Comparison of ENCODE assay signal across 30 cellular contexts in genomic region chr4:129468624-129469023, GRCh38.
"Had no signal": no experiment of that assay in that cellular context is flagged by ENCODE, and none has a peak within 500 bp of the region (broad histone marks: within the 10 kb centered on the region; RNA-seq: fewer than 3 reads in every experiment).

No MANE protein-coding gene starts in this region.

- ATAC-seq: activated CD4-positive, CD25-positive, alpha-beta regulatory T cell treated with anti-CD3 and anti-CD28 coated beads, Interleukin-2, amount 50 U/mL, for 24 hours; activated CD8-positive, alpha-beta T cell treated with anti-CD3 and anti-CD28 coated beads for 36 hours; activated naive CD8-positive, alpha-beta T cell treated with anti-CD3 and anti-CD28 coated beads, Interleukin-2, amount 50 U/mL, for 24 hours; body of pancreas; effector memory CD8-positive, alpha-beta T cell; foreskin keratinocyte; gastrocnemius medialis; heart left ventricle had no signal

- H3K9me3 ChIP-seq: adrenal gland, body of pancreas, esophagus muscularis mucosa, gastrocnemius medialis had no signal

- H3K4me1 ChIP-seq: adrenal gland, body of pancreas, esophagus muscularis mucosa, foreskin keratinocyte, gastrocnemius medialis, heart left ventricle had no signal

- H3K36me3 ChIP-seq: adrenal gland, esophagus muscularis mucosa, gastrocnemius medialis, heart left ventricle, WERI-Rb-1 had no signal

- DNase-seq: activated B cell treated with CpG ODN at 0.5 μM for 24 hours; activated CD4-positive, alpha-beta T cell treated with anti-CD3 and anti-CD28 coated beads for 48 hours; activated CD4-positive, alpha-beta T cell treated with anti-CD3 and anti-CD28 coated beads, Interleukin-2, amount 50 U/mL, for 1 hour; activated CD4-positive, alpha-beta T cell treated with anti-CD3 and anti-CD28 coated beads, Interleukin-2, amount 50 U/mL, for 48 hours; activated CD8-positive, alpha-beta memory T cell treated with anti-CD3 and anti-CD28 coated beads for 24 hours; activated CD8-positive, alpha-beta T cell treated with anti-CD3 and anti-CD28 coated beads for 36 hours; activated effector memory CD4-positive, alpha-beta T cell treated with anti-CD3 and anti-CD28 coated beads, Interleukin-2, amount 50 U/mL, for 16 hours; activated naive CD4-positive, alpha-beta T cell treated with anti-CD3 and anti-CD28 coated beads for 36 hours; activated naive CD8-positive, alpha-beta T cell treated with anti-CD3 and anti-CD28 coated beads for 36 hours; activated naive CD8-positive, alpha-beta T cell treated with anti-CD3 and anti-CD28 coated beads, Interleukin-2, amount 50 U/mL, for 24 hours; activated T-cell treated with anti-CD3 and anti-CD28 coated beads, Interleukin-2, amount 50 U/mL, for 1 hour; activated T-cell treated with anti-CD3 and anti-CD28 coated beads, Interleukin-2, amount 50 U/mL, for 48 hours; adrenal gland; amygdala; aorta; body of pancreas; caudate nucleus; cortex of kidney; dermis blood vessel endothelial cell; effector CD4-positive, alpha-beta T cell; effector memory CD8-positive, alpha-beta T cell; erythroblast; foreskin keratinocyte; gastrocnemius medialis; glutamatergic neuron; heart left ventricle; T1000; WERI-Rb-1 had no signal

- H3K27me3 ChIP-seq: adrenal gland, body of pancreas, esophagus muscularis mucosa, foreskin keratinocyte, gastrocnemius medialis, heart left ventricle had no signal

- H3K27ac ChIP-seq: adrenal gland, body of pancreas, esophagus muscularis mucosa, foreskin keratinocyte, gastrocnemius medialis, heart left ventricle, WERI-Rb-1 had no signal

- H3K4me3 ChIP-seq: adrenal gland, body of pancreas, esophagus muscularis mucosa, gastrocnemius medialis, heart left ventricle had no signal
